Comparison of ENCODE assay signal across 17 cellular contexts in the genomic region with DNA sequence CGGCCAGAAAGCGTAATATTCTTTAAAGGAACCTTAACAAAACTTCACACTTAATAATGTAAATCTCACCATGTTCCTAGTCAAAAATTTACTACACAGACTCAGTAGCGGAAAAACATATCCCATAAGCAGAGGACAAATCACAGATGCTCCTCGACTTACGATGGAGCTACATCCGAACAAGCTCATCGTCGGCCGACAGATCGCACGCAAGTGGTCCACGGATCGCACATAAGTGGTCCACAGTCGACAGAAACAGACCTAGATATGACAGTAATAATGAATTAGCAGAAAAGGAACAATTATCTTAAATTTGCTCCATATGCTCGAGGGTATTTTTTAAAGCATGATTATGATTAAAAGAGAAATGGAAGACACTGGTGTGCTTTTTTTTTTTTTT. TPM values are rescaled to one million over a fixed set of nuclear protein-coding genes. Genes with fewer than 3 reads are reported as not detected.
DNase-seq lines count a peak whose midpoint lies in the region; ATAC-seq and TF ChIP-seq lines count a peak whose summit lies in the region.
"Had no signal": no experiment of that assay in that cellular context is flagged by ENCODE, and none has a peak within 500 bp of the region (broad histone marks: within the 10 kb centered on the region; RNA-seq: fewer than 3 reads in every experiment).

No MANE protein-coding gene starts in this region.

- H3K4me1 ChIP-seq in heart left ventricle (peaks cover 0 to 13% (median 0%) of the 10 kb centered on the region in 12 donors), mucosa of descending colon (ENCODE audit: low read depth) (no peaks in the 10 kb centered on the region), upper lobe of right lung (peaks cover 5% of the 10 kb centered on the region), upper lobe of left lung (peaks cover 8 to 13% (median 11%) of the 10 kb centered on the region in 4 donors)

- no peak for TF ChIP-seq CTCF in heart left ventricle (IDR thresholded peaks at IDR 0.05)
- TF ChIP-seq CTCF in endothelial cell (IDR thresholded peaks at IDR 0.05; ENCODE audit: unreplicated experiment), result no peak
- no peak for TF ChIP-seq CTCF in mucosa of descending colon (IDR thresholded peaks at IDR 0.05)
- no peak for TF ChIP-seq CTCF in upper lobe of right lung (IDR thresholded peaks at IDR 0.05)
- TF ChIP-seq CTCF in upper lobe of left lung (IDR thresholded peaks at IDR 0.05), result no peak

- H3K27me3 ChIP-seq in heart left ventricle, result no peaks in the 10 kb centered on the region
- no peaks in the 10 kb centered on the region for H3K27me3 ChIP-seq in upper lobe of right lung
- no peaks in the 10 kb centered on the region for H3K27me3 ChIP-seq in upper lobe of left lung
- H3K27me3 ChIP-seq: BLaER1 had no signal

- peaks cover 31% of the 10 kb centered on the region for H3K36me3 Mint-ChIP-seq in endothelial cell (ENCODE audit: low read depth, unreplicated experiment)
- H3K36me3 Mint-ChIP-seq in stimulated activated effector memory CD8-positive, alpha-beta T cell treated with anti-CD3 and anti-CD28 coated beads, Interleukin-12 subunit alpha, Interleukin-12 subunit beta, amount 100 ng/mL, for 72 hours, result peaks cover 64% of the 10 kb centered on the region

- H3K27ac ChIP-seq in heart left ventricle, result no peak overlapping the region
- H3K27ac ChIP-seq in upper lobe of right lung, result no peak overlapping the region
- no peak overlapping the region for H3K27ac ChIP-seq in upper lobe of left lung
- H3K27ac ChIP-seq: BLaER1 had no signal

- ATAC-seq in left ventricle myocardium superior (no peak), heart left ventricle (no peak), mucosa of descending colon (no peak), upper lobe of right lung (no peak), upper lobe of left lung (ENCODE audit: low FRiP score in 2 of 2) (no peak)
- no peak for ATAC-seq in stimulated activated effector memory CD8-positive, alpha-beta T cell treated with anti-CD3 and anti-CD28 coated beads, Interleukin-12 subunit alpha, Interleukin-12 subunit beta, amount 100 ng/mL, for 72 hours

- whole genome bisulfite sequencing in heart left ventricle, 4 donors, result 95 to 97% (median 97%) methylated on average over 15 of the region's 15 CpGs
- WGBS in upper lobe of left lung, 2 donors, result 95 to 96% methylated on average over 15 of the region's 15 CpGs

- H3K4me3 ChIP-seq in heart left ventricle (no peak overlapping the region), mucosa of descending colon (no peak overlapping the region), upper lobe of right lung (no peak overlapping the region), upper lobe of left lung (no peak overlapping the region)
- H3K4me3 ChIP-seq: BLaER1 had no signal

- intact Hi-C loops in left ventricle myocardium superior (cut with micrococcal nuclease) (no loop called here), heart left ventricle (cut with DNase I) (no loop called here), mucosa of descending colon (cut with DNase I, micrococcal nuclease) (no loop called here), upper lobe of right lung (cut with DNase I) (no loop called here)

- peak overlapping the region; percentile 5 for H3K4me3 Mint-ChIP-seq in endothelial cell (ENCODE audit: unreplicated experiment)
- no peak overlapping the region for H3K4me3 Mint-ChIP-seq in stimulated activated effector memory CD8-positive, alpha-beta T cell treated with anti-CD3 and anti-CD28 coated beads, Interleukin-12 subunit alpha, Interleukin-12 subunit beta, amount 100 ng/mL, for 72 hours
- H3K4me3 Mint-ChIP-seq: CD4-positive, alpha-beta memory T cell had no signal

- H3K9me3 ChIP-seq in heart left ventricle, result no peaks in the 10 kb centered on the region
- H3K9me3 ChIP-seq in mucosa of descending colon, result no peaks in the 10 kb centered on the region
- no peaks in the 10 kb centered on the region for H3K9me3 ChIP-seq in upper lobe of right lung
- no peaks in the 10 kb centered on the region for H3K9me3 ChIP-seq in upper lobe of left lung
- H3K9me3 ChIP-seq: BLaER1 had no signal

- H3K27me3 Mint-ChIP-seq in endothelial cell (ENCODE audit: unreplicated experiment), result peaks cover 12% of the 10 kb centered on the region
- H3K27me3 Mint-ChIP-seq: CD4-positive, alpha-beta memory T cell had no signal

- H3K4me1 Mint-ChIP-seq in endothelial cell (ENCODE audit: unreplicated experiment), result peaks cover 8% of the 10 kb centered on the region
- H3K4me1 Mint-ChIP-seq in stimulated activated effector memory CD8-positive, alpha-beta T cell treated with anti-CD3 and anti-CD28 coated beads, Interleukin-12 subunit alpha, Interleukin-12 subunit beta, amount 100 ng/mL, for 72 hours, result peaks cover 12% of the 10 kb centered on the region

- H3K36me3 ChIP-seq in heart left ventricle, result peaks cover 0 to 78% (median 43%) of the 10 kb centered on the region in 9 donors
- H3K36me3 ChIP-seq in mucosa of descending colon (ENCODE audit: low read depth), result peaks cover 5% of the 10 kb centered on the region
- H3K36me3 ChIP-seq in upper lobe of right lung, result peaks cover 62% of the 10 kb centered on the region
- H3K36me3 ChIP-seq in upper lobe of left lung, result peaks cover 5 to 70% (median 35%) of the 10 kb centered on the region in 4 donors

- no peak for TF ChIP-seq EP300 in upper lobe of left lung (IDR thresholded peaks at IDR 0.05)

- H3K27ac Mint-ChIP-seq in endothelial cell (ENCODE audit: unreplicated experiment), result no peak overlapping the region
- no peak overlapping the region for H3K27ac Mint-ChIP-seq in stimulated activated effector memory CD8-positive, alpha-beta T cell treated with anti-CD3 and anti-CD28 coated beads, Interleukin-12 subunit alpha, Interleukin-12 subunit beta, amount 100 ng/mL, for 72 hours
- H3K27ac Mint-ChIP-seq: CD4-positive, alpha-beta memory T cell had no signal

- DNase-seq in left ventricle myocardium superior, result peak; percentile 10
- no peak for DNase-seq in heart left ventricle
- DNase-seq in endothelial cell (ENCODE audit: low spot score), result no peak
- peak in 2 of 3 donors; percentile 3 to 5 for DNase-seq in mucosa of descending colon
- peak; percentile 9 for DNase-seq in upper lobe of right lung
- DNase-seq in stimulated activated effector memory CD8-positive, alpha-beta T cell treated with anti-CD3 and anti-CD28 coated beads, Interleukin-12 subunit alpha, Interleukin-12 subunit beta, amount 100 ng/mL, for 72 hours (ENCODE audit: low spot score in 2 of 2), result no peak
- DNase-seq in upper lobe of left lung, result no peak
- no peak for DNase-seq in ureter (ENCODE audit: low spot score)
- DNase-seq: CD4-positive, alpha-beta memory T cell; DMS153; GDM1; KG1; NCI-H187; NCI-H2107; NCI-H510A treated with DMSO at 0.1 percent for 48 hours; NCI-H774 had no signal

- no peaks in the 10 kb centered on the region for H3K9me3 Mint-ChIP-seq in endothelial cell (ENCODE audit: unreplicated experiment)
- H3K9me3 Mint-ChIP-seq in stimulated activated effector memory CD8-positive, alpha-beta T cell treated with anti-CD3 and anti-CD28 coated beads, Interleukin-12 subunit alpha, Interleukin-12 subunit beta, amount 100 ng/mL, for 72 hours, result no peaks in the 10 kb centered on the region
- H3K9me3 Mint-ChIP-seq: CD4-positive, alpha-beta memory T cell had no signal

- TF ChIP-seq POLR2A in heart left ventricle (IDR thresholded peaks at IDR 0.05), result no peak
- no peak for TF ChIP-seq POLR2A in upper lobe of left lung (IDR thresholded peaks at IDR 0.05)

RNA-seq across cellular contexts. Expression of a gene that starts 36.3 kb away (rescaled TPM):
- total RNA-seq in left ventricle myocardium superior, result 4.8 TPM
- 1 to 10 TPM; 1.7 to 9.1 (median 6.4) TPM for total RNA-seq in heart left ventricle
- 10 to 100 TPM in 1 of 2 donors, 1 to 10 TPM in 1; 3.5 to 17.9 TPM for polyA plus RNA-seq in heart left ventricle
- total RNA-seq in endothelial cell (ENCODE audit: unreplicated experiment), result 14.3 TPM
- total RNA-seq in mucosa of descending colon, result 10 to 100 TPM; 16.1 to 16.7 (median 16.5) TPM
- total RNA-seq in upper lobe of right lung, result 18.4 TPM
- total RNA-seq in upper lobe of left lung, result 10 to 100 TPM; 10.2 to 49.2 (median 18.6) TPM
- total RNA-seq in ureter, result 35.3 TPM

RNA-seq across cellular contexts. Expression of a gene that starts 50.1 kb away (rescaled TPM):
- total RNA-seq in left ventricle myocardium superior (59.3 TPM), heart left ventricle (10 to 100 TPM; 35.1 to 62.8 (median 50.4) TPM), endothelial cell (ENCODE audit: unreplicated experiment) (28.1 TPM), mucosa of descending colon (10 to 100 TPM; 36.9 to 54.4 (median 38.5) TPM), upper lobe of right lung (38.5 TPM), upper lobe of left lung (10 to 100 TPM; 33.7 to 97.4 (median 44.9) TPM), ureter (33.9 TPM)
- polyA plus RNA-seq in heart left ventricle, result 10 to 100 TPM; 22.7 to 59.1 TPM

Comparison
In these comparisons a context has a peak if more than half of its experiments do, and no peak if none do; other contexts are left out.
1. DNase-seq: peak in left ventricle myocardium superior (single experiment), mucosa of descending colon (2 of 3) and upper lobe of right lung (single experiment); none in heart left ventricle (0 of 5), endothelial cell (single experiment), stimulated activated effector memory CD8-positive, alpha-beta T cell treated with anti-CD3 and anti-CD28 coated beads, Interleukin-12 subunit alpha, Interleukin-12 subunit beta, amount 100 ng/mL, for 72 hours (0 of 2), upper lobe of left lung (0 of 2) and ureter (single experiment).